18 cellular contexts compared by ENCODE assay signal in the genomic region with DNA sequence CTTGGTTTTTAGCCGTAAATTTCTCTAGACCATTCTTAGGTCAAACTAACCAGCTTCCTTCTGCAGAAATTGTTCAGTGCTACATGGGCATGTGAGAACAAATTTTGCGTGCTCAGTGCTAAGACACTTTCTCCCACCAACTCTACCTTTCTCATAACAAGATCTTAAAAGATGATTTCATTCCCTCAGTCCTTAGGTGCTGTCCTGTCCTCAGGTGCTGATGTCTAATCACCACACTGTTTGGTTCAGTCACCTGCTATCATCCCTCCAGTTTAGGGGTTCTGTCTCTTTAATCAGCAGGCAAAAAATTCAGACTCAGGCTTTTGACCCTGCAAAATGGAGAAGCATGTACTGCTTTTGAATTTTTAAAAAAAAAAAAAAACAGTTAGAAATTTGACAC.
A peak's percentile ranks its signal among the peaks of the same experiment; 100 is the strongest.
DNase-seq lines count a peak whose midpoint lies in the region; ATAC-seq and TF ChIP-seq lines count a peak whose summit lies in the region.
"Had no signal": no experiment of that assay in that cellular context is flagged by ENCODE, and none has a peak within 500 bp of the region (broad histone marks: within the 10 kb centered on the region; RNA-seq: fewer than 3 reads in every experiment).

No MANE protein-coding gene starts in this region.

- H4K91ac ChIP-seq in trophoblast cell (ENCODE audit: low read depth, low read length): no peak overlapping the region

- no peak overlapping the region for H2BK12ac ChIP-seq in trophoblast cell (ENCODE audit: low read length)

- no peak overlapping the region for H2AK5ac ChIP-seq in trophoblast cell (ENCODE audit: low read length)

- H3K4ac ChIP-seq in trophoblast cell (ENCODE audit: low read depth, low read length): no peak overlapping the region

- H3K79me1 ChIP-seq in trophoblast cell (ENCODE audit: low read length): no peaks in the 10 kb centered on the region

- no peak overlapping the region for H2BK120ac ChIP-seq in trophoblast cell (ENCODE audit: insufficient read depth, low read length, poor library complexity)

- H4K8ac ChIP-seq in trophoblast cell (ENCODE audit: low read depth, low read length): no peak overlapping the region

- no peak overlapping the region for H3K4me2 ChIP-seq in trophoblast cell (ENCODE audit: low read length)
- H3K4me2 ChIP-seq: BLaER1 had no signal

- H3K4me3 ChIP-seq in trophoblast cell (ENCODE audit: low read depth, low read length): no peak overlapping the region
- H3K4me3 ChIP-seq: BLaER1 had no signal

- no peak overlapping the region for H3K27ac ChIP-seq in trophoblast cell (ENCODE audit: low read depth, low read length)
- H3K27ac ChIP-seq: 22Rv1, BLaER1 had no signal

- H3K9ac ChIP-seq in trophoblast cell (ENCODE audit: low read length): no peak overlapping the region
- H3K9ac ChIP-seq: BLaER1 had no signal

- DNase-seq in NCI-H2171 treated with DMSO at 0.1 percent for 48 hours (lab: John Stamatoyannopoulos, UW) (peak; percentile 24), NCI-H2171 (lab: John Stamatoyannopoulos, UW) (no peak), GM13977 (ENCODE audit: low spot score) (peak; percentile 37), trophoblast cell (no peak)
- DNase-seq in stimulated activated naive CD4-positive, alpha-beta T cell (lab: John Stamatoyannopoulos, UW): no peak
- DNase-seq: CD4-positive, alpha-beta memory T cell; DMS153; DMS79; GDM1; GOT3; H7; IMR-90; Karpas-422; KBM-7 had no signal

- H3K27me3 ChIP-seq in trophoblast cell (ENCODE audit: insufficient read depth, low read length): no peaks in the 10 kb centered on the region
- H3K27me3 ChIP-seq: BLaER1 had no signal

- no peaks in the 10 kb centered on the region for H3K36me3 ChIP-seq in trophoblast cell (ENCODE audit: control insufficient read depth in 1 of 2, insufficient read depth in 2 of 2, low read length in 2 of 2)
- H3K36me3 ChIP-seq: BLaER1 had no signal

- ATAC-seq in HG03432 (IDR thresholded peaks at IDR 0.05; ENCODE audit: unreplicated experiment): no peak

- no peak overlapping the region for H3K18ac ChIP-seq in trophoblast cell (ENCODE audit: low read length)

- no CpG with 5 or more reads among the region's 2 CpGs for WGBS in trophoblast cell (ENCODE audit: extremely low coverage, insufficient coverage, insufficient read length)

- no peak overlapping the region for H3K23ac ChIP-seq in trophoblast cell (ENCODE audit: low read length)

- no peak for TF ChIP-seq EP300 in Ishikawa (IDR thresholded peaks at IDR 0.05; ENCODE audit: borderline replicate concordance)

- no peak overlapping the region for H4K12ac ChIP-seq in trophoblast cell (ENCODE audit: low read depth, low read length)

- H3K4me1 ChIP-seq in trophoblast cell (ENCODE audit: control insufficient read depth in 1 of 2, insufficient read depth in 2 of 2, low read length in 2 of 2): no peaks in the 10 kb centered on the region
- H3K4me1 ChIP-seq: BLaER1 had no signal

- H3K79me2 ChIP-seq in trophoblast cell (ENCODE audit: control insufficient read depth, insufficient read depth, low read length, poor library complexity): no peaks in the 10 kb centered on the region

- no peak overlapping the region for H3K14ac ChIP-seq in trophoblast cell (ENCODE audit: low read length)

- no peak for TF ChIP-seq CTCF in GM13977 (IDR thresholded peaks at IDR 0.05; ENCODE audit: extremely low read depth, insufficient read depth, missing control alignments)

- in situ Hi-C loops in GM13977 (cut with MboI; ENCODE audit: low pct_unique_long_range_greater_than_20kb, low sequenced_read_pairs, unreplicated experiment): no loop called here

- no peak for TF ChIP-seq RAD21 in Ishikawa (IDR thresholded peaks at IDR 0.05; ENCODE audit: low read depth)

- no peak overlapping the region for H2AFZ ChIP-seq in trophoblast cell (ENCODE audit: insufficient read depth, low read length, poor library complexity)

- no peak overlapping the region for H2BK5ac ChIP-seq in trophoblast cell (ENCODE audit: low read depth, low read length, poor library complexity)

- H3K9me3 ChIP-seq in trophoblast cell (ENCODE audit: insufficient read depth, low read depth, low read length): no peaks in the 10 kb centered on the region
- H3K9me3 ChIP-seq: BLaER1 had no signal

TF ChIP-seq in Ishikawa, 13 proteins besides CTCF, POLR2A, EP300 and RAD21:
- TF ChIP-seq CEBPB (IDR thresholded peaks at IDR 0.05) (no peak), YY1 (IDR thresholded peaks at IDR 0.05; ENCODE audit: low read depth) (no peak), ZBTB7A (IDR thresholded peaks at IDR 0.05; ENCODE audit: low read depth) (no peak), TEAD4 (IDR thresholded peaks at IDR 0.05) (no peak)
- TF ChIP-seq, protein P1, sequence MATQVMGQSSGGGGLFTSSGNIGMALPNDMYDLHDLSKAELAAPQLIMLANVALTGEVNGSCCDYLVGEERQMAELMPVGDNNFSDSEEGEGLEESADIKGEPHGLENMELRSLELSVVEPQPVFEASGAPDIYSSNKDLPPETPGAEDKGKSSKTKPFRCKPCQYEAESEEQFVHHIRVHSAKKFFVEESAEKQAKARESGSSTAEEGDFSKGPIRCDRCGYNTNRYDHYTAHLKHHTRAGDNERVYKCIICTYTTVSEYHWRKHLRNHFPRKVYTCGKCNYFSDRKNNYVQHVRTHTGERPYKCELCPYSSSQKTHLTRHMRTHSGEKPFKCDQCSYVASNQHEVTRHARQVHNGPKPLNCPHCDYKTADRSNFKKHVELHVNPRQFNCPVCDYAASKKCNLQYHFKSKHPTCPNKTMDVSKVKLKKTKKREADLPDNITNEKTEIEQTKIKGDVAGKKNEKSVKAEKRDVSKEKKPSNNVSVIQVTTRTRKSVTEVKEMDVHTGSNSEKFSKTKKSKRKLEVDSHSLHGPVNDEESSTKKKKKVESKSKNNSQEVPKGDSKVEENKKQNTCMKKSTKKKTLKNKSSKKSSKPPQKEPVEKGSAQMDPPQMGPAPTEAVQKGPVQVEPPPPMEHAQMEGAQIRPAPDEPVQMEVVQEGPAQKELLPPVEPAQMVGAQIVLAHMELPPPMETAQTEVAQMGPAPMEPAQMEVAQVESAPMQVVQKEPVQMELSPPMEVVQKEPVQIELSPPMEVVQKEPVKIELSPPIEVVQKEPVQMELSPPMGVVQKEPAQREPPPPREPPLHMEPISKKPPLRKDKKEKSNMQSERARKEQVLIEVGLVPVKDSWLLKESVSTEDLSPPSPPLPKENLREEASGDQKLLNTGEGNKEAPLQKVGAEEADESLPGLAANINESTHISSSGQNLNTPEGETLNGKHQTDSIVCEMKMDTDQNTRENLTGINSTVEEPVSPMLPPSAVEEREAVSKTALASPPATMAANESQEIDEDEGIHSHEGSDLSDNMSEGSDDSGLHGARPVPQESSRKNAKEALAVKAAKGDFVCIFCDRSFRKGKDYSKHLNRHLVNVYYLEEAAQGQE (IDR thresholded peaks at IDR 0.05; ENCODE audit: low read depth): peak; percentile 65

Comparison
In these comparisons a context has a peak if more than half of its experiments do, and no peak if none do; other contexts are left out.
1. DNase-seq: peak in NCI-H2171 treated with DMSO at 0.1 percent for 48 hours (single experiment) and GM13977 (single experiment); none in NCI-H2171 (single experiment), stimulated activated naive CD4-positive, alpha-beta T cell (0 of 6) and trophoblast cell (0 of 2).